8 cellular contexts compared by ENCODE assay signal in genomic region chr1:3724416-3725030, GRCh38. TPM values are rescaled to one million over a fixed set of nuclear protein-coding genes. Genes with fewer than 3 reads are reported as not detected.
DNase-seq lines count a peak whose midpoint lies in the region; ATAC-seq and TF ChIP-seq lines count a peak whose summit lies in the region.
"Not testable (repeated sequence)": the region's sequence is repeated elsewhere in the genome, so short reads cannot be mapped to it uniquely, and the experiment has no call there.

No MANE protein-coding gene starts in this region.

- peak; percentile 97 for TF ChIP-seq CTCF in mesothelial cell of epicardium (IDR thresholded peaks at IDR 0.05; ENCODE audit: unreplicated experiment)

- H3K4me3 Mint-ChIP-seq in mesothelial cell of epicardium: not testable (repeated sequence)

- ATAC-seq in GM21423 (IDR thresholded peaks at IDR 0.05; ENCODE audit: unreplicated experiment): peak; percentile 58

- peaks cover 30% of the 10 kb centered on the region for H3K27me3 Mint-ChIP-seq in mesothelial cell of epicardium (ENCODE audit: low read depth)

- H3K36me3 Mint-ChIP-seq in mesothelial cell of epicardium: not testable (repeated sequence)

- DNase-seq in AG20443 (ENCODE audit: low spot score) (peak; percentile 77), NCI-H2171 (lab: John Stamatoyannopoulos, UW) (peak; percentile 63), T-helper 22 cell (ENCODE audit: low read depth) (peak; percentile 36), fibroblast of gingiva (ENCODE audit: low read depth) (peak; percentile 20), mesothelial cell of epicardium (ENCODE audit: low spot score in 2 of 2, unreplicated experiment in 2 of 2) (peak; percentile 83 to 90)
- peak; percentile 60 to 76 (median 70) for DNase-seq in activated naive CD4-positive, alpha-beta T cell (lab: John Stamatoyannopoulos, UW)
- DNase-seq in stimulated activated CD4-positive, alpha-beta T cell treated with anti-CD3 and anti-CD28 coated beads, TNF-alpha, amount 100 ng/mL, for 24 hours (ENCODE audit: low read depth in 3 of 3): peak; percentile 59 to 74 (median 62)

- H3K4me1 Mint-ChIP-seq in mesothelial cell of epicardium: not testable (repeated sequence)

- peak overlapping the region; percentile 67 for H3K27ac Mint-ChIP-seq in mesothelial cell of epicardium

- H3K9me3 Mint-ChIP-seq in mesothelial cell of epicardium: not testable (repeated sequence)

RNA-seq across cellular contexts. Expression of gene CCDC27, which starts 27.7 kb away (rescaled TPM):
- total RNA-seq in mesothelial cell of epicardium: not detected in 3 replicates

RNA-seq across cellular contexts. Expression of gene SMIM1, which starts 48.0 kb away (rescaled TPM):
- 10.1 to 12.1 TPM (median 11.6 TPM) in 3 replicates for total RNA-seq in mesothelial cell of epicardium

Comparison
In these comparisons a context has a peak if more than half of its experiments do, and no peak if none do; other contexts are left out.
1. Peak in every context shown above with its lines: DNase-seq and ATAC-seq.
2. DNase-seq: peak in every context shown above with its lines; median percentile 86 in mesothelial cell of epicardium; 77 in AG20443; 70 in activated naive CD4-positive, alpha-beta T cell; 63 in NCI-H2171; 62 in stimulated activated CD4-positive, alpha-beta T cell treated with anti-CD3 and anti-CD28 coated beads, TNF-alpha, amount 100 ng/mL, for 24 hours; 36 in T-helper 22 cell; 20 in fibroblast of gingiva.